6 cellular contexts compared by ENCODE assay signal in the genomic region with DNA sequence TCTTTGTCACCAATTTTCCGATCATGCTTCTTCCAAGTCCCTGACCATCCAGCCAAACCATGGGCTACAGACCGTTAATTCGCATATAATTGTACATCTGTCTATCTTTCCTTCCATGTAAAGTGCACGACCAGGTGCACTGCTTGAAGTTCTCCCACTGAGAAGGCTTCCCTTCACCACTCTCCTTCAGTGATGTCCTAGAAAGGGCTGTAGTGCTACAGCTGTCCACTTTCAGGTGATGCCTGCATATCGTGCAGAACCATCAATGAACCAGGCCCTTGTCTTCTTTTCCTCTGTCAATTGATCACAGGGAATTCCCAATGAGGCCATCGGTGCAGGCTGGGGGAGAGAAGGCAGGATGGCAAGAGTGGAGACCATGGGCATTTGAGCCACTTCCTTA.
"Had no signal": no experiment of that assay in that cellular context is flagged by ENCODE, and none has a peak within 500 bp of the region (broad histone marks: within the 10 kb centered on the region; RNA-seq: fewer than 3 reads in every experiment).

No MANE protein-coding gene starts in this region.

- DNase-seq: IMR-90, KBM-7, KG1 had no signal

- H3K27ac ChIP-seq: HL-60, KMS-11 had no signal

- H3K4me3 ChIP-seq: K562 had no signal
